13 cellular contexts compared by ENCODE assay signal in the genomic region with DNA sequence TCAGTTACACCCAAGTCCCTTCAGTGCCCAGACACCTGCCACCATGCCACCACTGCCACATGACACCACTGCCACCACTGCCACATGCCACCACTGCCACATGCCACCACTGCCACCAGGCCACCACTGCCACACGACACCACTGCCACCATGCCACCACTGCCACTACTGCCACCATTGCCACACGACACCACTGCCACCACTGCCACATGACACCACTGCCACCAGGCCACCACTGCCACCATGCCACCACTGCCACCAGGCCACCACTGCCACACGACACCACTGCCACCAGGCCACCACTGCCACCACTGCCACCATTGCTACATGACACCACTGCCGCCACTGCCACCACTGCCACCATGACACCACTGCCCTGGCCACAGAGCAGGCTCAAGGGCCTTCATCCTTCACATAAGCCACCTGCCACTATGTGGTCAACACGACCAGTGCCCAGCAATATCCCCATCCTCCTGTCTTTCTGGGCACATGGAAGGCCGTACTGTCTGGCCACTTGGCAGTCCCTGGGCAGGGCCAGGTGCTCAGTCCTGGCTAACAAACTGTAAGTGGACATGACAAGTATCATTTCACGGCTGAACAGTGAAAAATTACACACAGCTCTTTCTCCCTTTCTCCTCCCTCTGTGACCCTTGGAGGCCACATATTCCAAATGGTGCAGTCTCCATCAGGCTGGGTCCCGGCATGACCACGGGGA.
"Had no signal": no experiment of that assay in that cellular context is flagged by ENCODE, and none has a peak within 500 bp of the region (broad histone marks: within the 10 kb centered on the region; RNA-seq: fewer than 3 reads in every experiment).

No MANE protein-coding gene starts in this region.

- DNase-seq: activated CD4-positive, alpha-beta T cell treated with anti-CD3 and anti-CD28 coated beads, Interleukin-2, amount 10 ng/mL, durations not matched to agents 7 days and 5 days; activated CD4-positive, CD25-positive, alpha-beta regulatory T cell; activated naive CD8-positive, alpha-beta T cell treated with anti-CD3 and anti-CD28 coated beads for 36 hours; activated T-cell treated with anti-CD3 and anti-CD28 coated beads, Interleukin-2, amount 50 U/mL, for 1 hour; gastrocnemius medialis; kidney; left ventricle myocardium superior; sigmoid colon; stimulated activated CD4-positive, alpha-beta T cell treated with anti-CD3 and anti-CD28 coated beads, Interleukin-2, amount 100 ng/mL, for 24 hours; stimulated activated naive CD4-positive, alpha-beta T cell treated with Interleukin-2 at 50 U/mL for 16 hours; upper lobe of right lung had no signal

- FAIRE-seq: kidney had no signal

- H3K27ac Mint-ChIP-seq: activated naive CD8-positive, alpha-beta T cell treated with anti-CD3 and anti-CD28 coated beads for 36 hours; T-helper 1 cell treated with Interleukin-12 subunit alpha and Interleukin-12 subunit beta and Interleukin-4 antibody, amounts not matched to agents 30 μg/mL and 1 μg/mL, for 36 hours had no signal

- H3K4me3 ChIP-seq: gastrocnemius medialis, sigmoid colon, suprapubic skin, upper lobe of right lung had no signal

- H3K9me3 ChIP-seq: gastrocnemius medialis, sigmoid colon, suprapubic skin, upper lobe of right lung had no signal

- H3K9me3 Mint-ChIP-seq: activated CD4-positive, alpha-beta T cell treated with anti-CD3 and anti-CD28 coated beads, Interleukin-2, amount 10 ng/mL, durations not matched to agents 7 days and 5 days had no signal

- H3K4me3 Mint-ChIP-seq: activated CD4-positive, alpha-beta T cell treated with anti-CD3 and anti-CD28 coated beads, Interleukin-2, amount 10 ng/mL, durations not matched to agents 7 days and 5 days; activated naive CD8-positive, alpha-beta T cell treated with anti-CD3 and anti-CD28 coated beads for 36 hours; T-helper 1 cell treated with Interleukin-12 subunit alpha and Interleukin-12 subunit beta and Interleukin-4 antibody, amounts not matched to agents 30 μg/mL and 1 μg/mL, for 36 hours had no signal

- H3K4me1 ChIP-seq: gastrocnemius medialis, sigmoid colon had no signal

- H3K27me3 ChIP-seq: sigmoid colon, suprapubic skin, upper lobe of right lung had no signal

- H3K27me3 Mint-ChIP-seq: activated CD4-positive, alpha-beta T cell treated with anti-CD3 and anti-CD28 coated beads, Interleukin-2, amount 10 ng/mL, durations not matched to agents 7 days and 5 days; activated naive CD8-positive, alpha-beta T cell treated with anti-CD3 and anti-CD28 coated beads for 36 hours had no signal

- H3K36me3 ChIP-seq: gastrocnemius medialis, suprapubic skin had no signal

- H3K36me3 Mint-ChIP-seq: activated naive CD8-positive, alpha-beta T cell treated with anti-CD3 and anti-CD28 coated beads for 36 hours had no signal

- ATAC-seq: gastrocnemius medialis had no signal

- H3K27ac ChIP-seq: gastrocnemius medialis, sigmoid colon, suprapubic skin, upper lobe of right lung had no signal

- H3K4me1 Mint-ChIP-seq: activated CD4-positive, alpha-beta T cell treated with anti-CD3 and anti-CD28 coated beads, Interleukin-2, amount 10 ng/mL, durations not matched to agents 7 days and 5 days; activated naive CD8-positive, alpha-beta T cell treated with anti-CD3 and anti-CD28 coated beads for 36 hours had no signal
